ENCODE assay signal across 19 cellular contexts in genomic region chr17:12081720-12082119, GRCh38.
"Had no signal": no experiment of that assay in that cellular context is flagged by ENCODE, and none has a peak within 500 bp of the region (broad histone marks: within the 10 kb centered on the region; RNA-seq: fewer than 3 reads in every experiment).

No MANE protein-coding gene starts in this region.

- H3K36me3 ChIP-seq: ovary had no signal

- H3K9me3 ChIP-seq: esophagus squamous epithelium, ovary, thoracic aorta had no signal

- H3K27me3 ChIP-seq: esophagus squamous epithelium, ovary, spleen had no signal

- H3K27ac ChIP-seq: esophagus squamous epithelium, left ventricle myocardium inferior, ovary, SK-N-MC, spleen, thoracic aorta had no signal

- ATAC-seq: naive thymus-derived CD4-positive, alpha-beta T cell; stimulated activated memory B cell treated with anti-CD40 and anti-IgM and Interleukin-4, amounts not matched to agents 10 μg/mL and 1 μg/mL and 100 μg/mL, for 72 hours had no signal

- H3K4me1 Mint-ChIP-seq: stimulated activated memory B cell treated with anti-CD40 and anti-IgM and Interleukin-4, amounts not matched to agents 10 μg/mL and 1 μg/mL and 100 μg/mL, for 72 hours had no signal

- H3K4me1 ChIP-seq: esophagus squamous epithelium, spleen had no signal

- H3K4me3 ChIP-seq: esophagus squamous epithelium, left ventricle myocardium inferior, ovary, SK-N-MC, spleen, thoracic aorta had no signal

- H3K27ac Mint-ChIP-seq: activated B cell treated with CpG ODN at 0.5 μM for 24 hours; activated CD4-positive, alpha-beta memory T cell treated with anti-CD3 and anti-CD28 coated beads for 36 hours; activated T-helper 2 cell treated with anti-CD3 and anti-CD28 coated beads, Interferon-gamma antibody, Interleukin-2, Interleukin-4, amounts not matched to agents 10 μg/mL and 5 μg/mL and 100 μg/mL, durations not matched to agents 14 hours and 24 hours and 36 hours; dendritic cell treated with granulocyte-macrophage colony-stimulating factor and Interleukin-4, amounts not matched to agents 40 ng/mL and 50 ng/mL, for 4 days; memory B cell; stimulated activated memory B cell treated with anti-CD40 and anti-IgM and Interleukin-4, amounts not matched to agents 10 μg/mL and 1 μg/mL and 100 μg/mL, for 72 hours had no signal

- DNase-seq: activated B cell treated with CpG ODN at 0.5 μM for 24 hours; activated CD4-positive, alpha-beta memory T cell treated with anti-CD3 and anti-CD28 coated beads for 36 hours; activated CD4-positive, alpha-beta T cell treated with anti-CD3 and anti-CD28 coated beads for 4 hours; activated naive CD4-positive, alpha-beta T cell treated with Interleukin-2 at 50 U/mL for 16 hours; activated T-cell treated with anti-CD3 and anti-CD28 coated beads, Interleukin-2, amount 50 U/mL, for 1 hour; anterior cingulate cortex; effector CD8-positive, alpha-beta T cell; esophagus squamous epithelium; left ventricle myocardium inferior; naive thymus-derived CD4-positive, alpha-beta T cell; ovary; spleen; stimulated activated CD4-positive, alpha-beta T cell treated with anti-CD3 and anti-CD28 coated beads, Interleukin-4, amount 100 ng/mL, for 4 hours had no signal

- H3K27me3 Mint-ChIP-seq: activated B cell treated with CpG ODN at 0.5 μM for 24 hours; activated CD4-positive, alpha-beta memory T cell treated with anti-CD3 and anti-CD28 coated beads for 36 hours; dendritic cell treated with granulocyte-macrophage colony-stimulating factor and Interleukin-4, amounts not matched to agents 40 ng/mL and 50 ng/mL, for 4 days; memory B cell; naive thymus-derived CD4-positive, alpha-beta T cell; stimulated activated memory B cell treated with anti-CD40 and anti-IgM and Interleukin-4, amounts not matched to agents 10 μg/mL and 1 μg/mL and 100 μg/mL, for 72 hours had no signal

- H3K9me3 Mint-ChIP-seq: activated B cell treated with CpG ODN at 0.5 μM for 24 hours; activated T-helper 2 cell treated with anti-CD3 and anti-CD28 coated beads, Interferon-gamma antibody, Interleukin-2, Interleukin-4, amounts not matched to agents 10 μg/mL and 5 μg/mL and 100 μg/mL, durations not matched to agents 14 hours and 24 hours and 36 hours; dendritic cell treated with granulocyte-macrophage colony-stimulating factor and Interleukin-4, amounts not matched to agents 40 ng/mL and 50 ng/mL, for 4 days; memory B cell had no signal

- H3K4me3 Mint-ChIP-seq: activated B cell treated with CpG ODN at 0.5 μM for 24 hours; activated CD4-positive, alpha-beta memory T cell treated with anti-CD3 and anti-CD28 coated beads for 36 hours; dendritic cell treated with granulocyte-macrophage colony-stimulating factor and Interleukin-4, amounts not matched to agents 40 ng/mL and 50 ng/mL, for 4 days; memory B cell; naive thymus-derived CD4-positive, alpha-beta T cell; stimulated activated memory B cell treated with anti-CD40 and anti-IgM and Interleukin-4, amounts not matched to agents 10 μg/mL and 1 μg/mL and 100 μg/mL, for 72 hours had no signal
